ENCODE assay signal across 29 cellular contexts in the genomic region with DNA sequence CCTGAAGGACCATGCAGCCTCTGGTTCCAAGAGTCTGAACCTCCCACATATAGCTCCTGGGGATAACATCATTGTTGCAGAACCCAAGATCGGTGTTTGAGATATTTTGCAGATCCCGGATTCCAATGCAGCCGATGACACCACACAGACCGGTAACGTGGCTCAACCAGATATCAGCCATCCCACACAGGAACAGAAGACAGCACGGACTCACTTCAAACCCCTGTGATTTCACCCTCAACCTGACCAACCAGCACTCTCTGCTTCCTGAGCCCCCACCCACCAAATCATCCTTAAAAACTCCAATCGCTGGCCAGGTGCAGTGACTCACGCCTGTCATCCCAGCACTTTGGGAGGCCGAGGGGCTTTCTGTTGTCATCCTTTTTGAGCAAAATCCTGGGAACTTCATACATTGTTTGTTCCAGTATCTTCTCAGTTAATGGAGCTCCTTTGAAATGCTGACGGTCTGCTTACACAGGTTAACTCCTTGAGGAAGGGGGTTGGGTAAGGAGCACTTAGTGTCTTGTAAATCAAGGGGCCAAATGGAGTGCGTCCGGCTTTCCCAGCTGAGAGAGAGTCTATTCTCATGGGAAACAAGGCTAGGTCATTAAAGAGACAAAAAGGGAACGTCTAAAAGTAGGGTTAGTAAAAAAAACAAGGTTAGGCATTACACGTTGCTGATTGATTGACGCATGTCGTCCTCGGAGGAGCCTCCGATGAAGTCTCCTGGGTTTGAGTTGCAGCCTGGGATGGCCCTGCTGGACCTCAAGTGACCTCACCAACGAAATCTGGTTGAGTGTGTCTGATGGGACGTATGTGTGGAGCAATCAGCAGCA.
DNase-seq lines count a peak whose midpoint lies in the region; ATAC-seq and TF ChIP-seq lines count a peak whose summit lies in the region.
"Had no signal": no experiment of that assay in that cellular context is flagged by ENCODE, and none has a peak within 500 bp of the region (broad histone marks: within the 10 kb centered on the region; RNA-seq: fewer than 3 reads in every experiment).

No MANE protein-coding gene starts in this region.

- H3K27ac ChIP-seq in ectodermal cell (ENCODE audit: insufficient read depth, low read depth, low read length, poor library complexity, severe bottlenecking), result peak overlapping the region; percentile 2
- no peak overlapping the region for H3K27ac ChIP-seq in iPS-20b (ENCODE audit: low read length)
- H3K27ac ChIP-seq: 22Rv1, adrenal gland, body of pancreas, dorsolateral prefrontal cortex, ovary had no signal

- 13 to 15% methylated on average over 20 of the region's 20 CpGs for WGBS in ectodermal cell, 2 experiments

- H3K9me3 ChIP-seq in ectodermal cell (ENCODE audit: control insufficient read depth, low read length) (peaks cover 2% of the 10 kb centered on the region), iPS-20b (ENCODE audit: insufficient read depth, low read depth, low read length) (peaks cover 14% of the 10 kb centered on the region; the same call in 1 of the 2 replicates)
- H3K9me3 ChIP-seq: adrenal gland had no signal

- H3K27me3 ChIP-seq in ectodermal cell (ENCODE audit: control insufficient read depth, insufficient read depth, low read length, poor library complexity, severe bottlenecking), result no peaks in the 10 kb centered on the region
- no peaks in the 10 kb centered on the region for H3K27me3 ChIP-seq in iPS-20b (ENCODE audit: insufficient read depth, low read length)
- H3K27me3 ChIP-seq: body of pancreas, ovary had no signal

- no peaks in the 10 kb centered on the region for H3K4me1 Mint-ChIP-seq in activated CD8-positive, alpha-beta T cell treated with anti-CD3 and anti-CD28 coated beads, Interleukin-2, amount 10 ng/mL, durations not matched to agents 7 days and 5 days (ENCODE audit: low read depth)
- H3K4me1 Mint-ChIP-seq in activated CD8-positive, alpha-beta T cell treated with anti-CD3 and anti-CD28 coated beads for 36 hours (ENCODE audit: low read depth), result no peaks in the 10 kb centered on the region
- peaks cover 20% of the 10 kb centered on the region for H3K4me1 Mint-ChIP-seq in type B pancreatic cell (ENCODE audit: unreplicated experiment)
- H3K4me1 Mint-ChIP-seq: activated CD4-positive, alpha-beta T cell treated with anti-CD3 and anti-CD28 coated beads, Interleukin-2, amount 10 ng/mL, durations not matched to agents 24 days and 14 days had no signal

- H3K4me1 ChIP-seq in ectodermal cell (ENCODE audit: control insufficient read depth, insufficient read depth, low read length) (peaks cover 16% of the 10 kb centered on the region), iPS-20b (ENCODE audit: insufficient read depth, low read length) (no peaks in the 10 kb centered on the region)
- H3K4me1 ChIP-seq: adrenal gland, body of pancreas had no signal

- no peaks in the 10 kb centered on the region for H3K36me3 Mint-ChIP-seq in activated CD8-positive, alpha-beta T cell treated with anti-CD3 and anti-CD28 coated beads, Interleukin-2, amount 10 ng/mL, durations not matched to agents 7 days and 5 days (ENCODE audit: low read depth)
- no peaks in the 10 kb centered on the region for H3K36me3 Mint-ChIP-seq in activated CD8-positive, alpha-beta T cell treated with anti-CD3 and anti-CD28 coated beads for 36 hours (ENCODE audit: low read depth)
- H3K36me3 Mint-ChIP-seq in type B pancreatic cell, result no peaks in the 10 kb centered on the region
- H3K36me3 Mint-ChIP-seq: CD8-positive, alpha-beta T cell had no signal

- POLR2A ChIA-PET in activated CD8-positive, alpha-beta T cell treated with anti-CD3 and anti-CD28 coated beads, Interleukin-2, amount 10 ng/mL, durations not matched to agents 7 days and 5 days (lab: Charles Lee), result no interaction called here
- POLR2A ChIA-PET in activated CD8-positive, alpha-beta T cell treated with anti-CD3 and anti-CD28 coated beads for 36 hours (lab: Charles Lee), result no interaction called here

- H3K4me3 ChIP-seq in ectodermal cell (ENCODE audit: insufficient read depth, low read depth, low read length) (no peak overlapping the region), iPS-20b (ENCODE audit: low read length) (peak overlapping the region; percentile 48)
- H3K4me3 ChIP-seq: adrenal gland, body of pancreas, dorsolateral prefrontal cortex, ovary had no signal

- H3K27ac Mint-ChIP-seq in activated CD8-positive, alpha-beta T cell treated with anti-CD3 and anti-CD28 coated beads, Interleukin-2, amount 10 ng/mL, durations not matched to agents 7 days and 5 days, result peak overlapping the region; percentile 25
- no peak overlapping the region for H3K27ac Mint-ChIP-seq in activated CD8-positive, alpha-beta T cell treated with anti-CD3 and anti-CD28 coated beads for 36 hours
- peak overlapping the region; percentile 39 for H3K27ac Mint-ChIP-seq in type B pancreatic cell
- H3K27ac Mint-ChIP-seq: activated CD4-positive, alpha-beta T cell treated with anti-CD3 and anti-CD28 coated beads, Interleukin-2, amount 10 ng/mL, durations not matched to agents 24 days and 14 days; CD8-positive, alpha-beta T cell; naive thymus-derived CD4-positive, alpha-beta T cell had no signal

- no peak for TF ChIP-seq CTCF in activated CD8-positive, alpha-beta T cell treated with anti-CD3 and anti-CD28 coated beads for 36 hours (IDR thresholded peaks at IDR 0.05)
- no peak for TF ChIP-seq CTCF in type B pancreatic cell (conservative IDR thresholded peaks at IDR 0.05)

- no peak overlapping the region for H3K4me3 Mint-ChIP-seq in activated CD8-positive, alpha-beta T cell treated with anti-CD3 and anti-CD28 coated beads, Interleukin-2, amount 10 ng/mL, durations not matched to agents 7 days and 5 days
- no peak overlapping the region for H3K4me3 Mint-ChIP-seq in activated CD8-positive, alpha-beta T cell treated with anti-CD3 and anti-CD28 coated beads for 36 hours
- H3K4me3 Mint-ChIP-seq in type B pancreatic cell, result peak overlapping the region; percentile 20
- H3K4me3 Mint-ChIP-seq: activated CD4-positive, alpha-beta T cell treated with anti-CD3 and anti-CD28 coated beads, Interleukin-2, amount 10 ng/mL, durations not matched to agents 24 days and 14 days; CD8-positive, alpha-beta T cell had no signal

- ATAC-seq in activated CD8-positive, alpha-beta T cell treated with anti-CD3 and anti-CD28 coated beads, Interleukin-2, amount 10 ng/mL, durations not matched to agents 7 days and 5 days, result no peak
- ATAC-seq in activated CD8-positive, alpha-beta T cell treated with anti-CD3 and anti-CD28 coated beads for 36 hours, result no peak
- ATAC-seq in left cardiac atrium, result no peak
- ATAC-seq: body of pancreas; CD8-positive, alpha-beta T cell; left ventricle myocardium superior; naive thymus-derived CD4-positive, alpha-beta T cell; PC-3; Right ventricle myocardium inferior had no signal

- no peak for DNase-seq in activated CD8-positive, alpha-beta T cell treated with anti-CD3 and anti-CD28 coated beads, Interleukin-2, amount 10 ng/mL, durations not matched to agents 7 days and 5 days
- DNase-seq in activated CD8-positive, alpha-beta T cell treated with anti-CD3 and anti-CD28 coated beads for 36 hours, result no peak
- no peak for DNase-seq in type B pancreatic cell (ENCODE audit: extremely low spot score, unreplicated experiment)
- no peak for DNase-seq in retina
- no peak for DNase-seq in pons (ENCODE audit: low spot score)
- no peak for DNase-seq in left cardiac atrium
- DNase-seq: activated CD4-positive, alpha-beta T cell treated with anti-CD3 and anti-CD28 coated beads, Interleukin-2, amount 10 ng/mL, durations not matched to agents 24 days and 14 days; activated naive CD4-positive, alpha-beta T cell; activated T-cell treated with anti-CD3 and anti-CD28 coated beads, Interleukin-2, amount 50 U/mL, for 48 hours; adrenal gland; body of pancreas; CD8-positive, alpha-beta T cell; dorsolateral prefrontal cortex; IMR-90; left ventricle myocardium superior; naive thymus-derived CD4-positive, alpha-beta T cell; NCI-H1092; NCI-H1930; NCI-H524 treated with DMSO at 0.1 percent for 48 hours; ovary; PC-3; small intestine; stimulated activated CD4-positive, alpha-beta T cell treated with anti-CD3 and anti-CD28 coated beads, Interleukin-1b, Interleukin-23, amount 100 ng/mL, for 48 hours; stimulated activated CD8-positive, alpha-beta memory T cell treated with anti-CD3 and anti-CD28 coated beads, Interleukin-4, amount 100 ng/mL, for 48 hours; stimulated activated naive CD8-positive, alpha-beta T cell treated with anti-CD3 and anti-CD28 coated beads, Interleukin-15, amount 100 ng/mL, for 72 hours had no signal

- H3K9ac ChIP-seq in iPS-20b (ENCODE audit: low read depth, low read length), result no peak overlapping the region

- peaks cover 14% of the 10 kb centered on the region for H3K27me3 Mint-ChIP-seq in activated CD8-positive, alpha-beta T cell treated with anti-CD3 and anti-CD28 coated beads, Interleukin-2, amount 10 ng/mL, durations not matched to agents 7 days and 5 days (ENCODE audit: low read depth)
- peaks cover 23% of the 10 kb centered on the region for H3K27me3 Mint-ChIP-seq in activated CD8-positive, alpha-beta T cell treated with anti-CD3 and anti-CD28 coated beads for 36 hours
- H3K27me3 Mint-ChIP-seq in type B pancreatic cell, result peaks cover 32% of the 10 kb centered on the region

- CTCF ChIA-PET in activated CD8-positive, alpha-beta T cell treated with anti-CD3 and anti-CD28 coated beads, Interleukin-2, amount 10 ng/mL, durations not matched to agents 7 days and 5 days (lab: Charles Lee), result no interaction called here
- CTCF ChIA-PET in activated CD8-positive, alpha-beta T cell treated with anti-CD3 and anti-CD28 coated beads for 36 hours (lab: Charles Lee), result no interaction called here

- intact Hi-C loops in activated CD8-positive, alpha-beta T cell treated with anti-CD3 and anti-CD28 coated beads for 36 hours (cut with micrococcal nuclease), result no loop called here
- intact Hi-C loops in left cardiac atrium (cut with DNase I), result no loop called here

- H3K36me3 ChIP-seq in ectodermal cell (ENCODE audit: control insufficient read depth, insufficient read depth, low read length) (no peaks in the 10 kb centered on the region), iPS-20b (ENCODE audit: insufficient read depth, low read depth, low read length) (no peaks in the 10 kb centered on the region)
- H3K36me3 ChIP-seq: adrenal gland, ovary had no signal

- peaks cover 3% of the 10 kb centered on the region for H3K9me3 Mint-ChIP-seq in activated CD8-positive, alpha-beta T cell treated with anti-CD3 and anti-CD28 coated beads, Interleukin-2, amount 10 ng/mL, durations not matched to agents 7 days and 5 days (ENCODE audit: insufficient read depth)
- peaks cover 3% of the 10 kb centered on the region for H3K9me3 Mint-ChIP-seq in activated CD8-positive, alpha-beta T cell treated with anti-CD3 and anti-CD28 coated beads for 36 hours
- H3K9me3 Mint-ChIP-seq in type B pancreatic cell, result peaks cover 3% of the 10 kb centered on the region
